ENCODE assay signal across 11 cellular contexts in genomic region chr15:92801412-92801773, GRCh38.
A peak's percentile ranks its signal among the peaks of the same experiment; 100 is the strongest.
DNase-seq lines count a peak whose midpoint lies in the region; ATAC-seq and TF ChIP-seq lines count a peak whose summit lies in the region.
"Had no signal": no experiment of that assay in that cellular context is flagged by ENCODE, and none has a peak within 500 bp of the region (broad histone marks: within the 10 kb centered on the region; RNA-seq: fewer than 3 reads in every experiment).

No MANE protein-coding gene starts in this region.

- no peaks in the 10 kb centered on the region for H3K27me3 Mint-ChIP-seq in stimulated activated memory B cell treated with anti-CD40 and anti-IgM and Interleukin-4, amounts not matched to agents 10 μg/mL and 1 μg/mL and 100 μg/mL, for 72 hours
- H3K27me3 Mint-ChIP-seq: central memory CD8-positive, alpha-beta T cell had no signal

- H3K9me3 ChIP-seq in mucosa of rectum (ENCODE audit: control insufficient read depth in 2 of 2, low read length in 2 of 2) = no peaks in the 10 kb centered on the region

- peak overlapping the region in 1 of 2 donors; percentile 18 for H3K9ac ChIP-seq in mucosa of rectum (ENCODE audit: low read depth in 1 of 2, low read length in 2 of 2)

- CTCF ChIA-PET in AG04449 (lab: Yijun Ruan, JAX) = interaction anchor here (0.9 to 2.0 kb wide), 8 partner anchors 12 to 219 kb away, joined by 3 to 17 read pairs (median 3); no protein-coding TSS in a partner anchor

- POLR2A ChIA-PET in AG04449 (lab: Yijun Ruan, JAX) = interaction anchor here (0.9 to 2.6 kb wide), 9 partner anchors 31 to 129 kb away, joined by 3 to 23 read pairs (median 6); partner anchors contain the start of gene CHD2

- H3K4me1 Mint-ChIP-seq in stimulated activated memory B cell treated with anti-CD40 and anti-IgM and Interleukin-4, amounts not matched to agents 10 μg/mL and 1 μg/mL and 100 μg/mL, for 72 hours = peaks cover 15% of the 10 kb centered on the region

- peaks cover 3% of the 10 kb centered on the region for H3K36me3 Mint-ChIP-seq in stimulated activated memory B cell treated with anti-CD40 and anti-IgM and Interleukin-4, amounts not matched to agents 10 μg/mL and 1 μg/mL and 100 μg/mL, for 72 hours

- TF ChIP-seq CTCF in AG04449 (IDR thresholded peaks at IDR 0.05; ENCODE audit: insufficient read depth, low read length, missing control alignments) = no peak
- TF ChIP-seq CTCF in cardiac fibroblast (IDR thresholded peaks at IDR 0.05; ENCODE audit: low read depth, low read length) = no peak

- H3K4me1 ChIP-seq in mucosa of rectum (ENCODE audit: control insufficient read depth in 2 of 2, insufficient read depth in 2 of 2, low read length in 2 of 2) = peaks cover 14 to 21% of the 10 kb centered on the region in 2 donors

- ATAC-seq in GM19023 (IDR thresholded peaks at IDR 0.05; ENCODE audit: unreplicated experiment) (no peak), HG03159 (IDR thresholded peaks at IDR 0.05; ENCODE audit: unreplicated experiment) (no peak)
- ATAC-seq in stimulated activated memory B cell treated with anti-CD40 and anti-IgM and Interleukin-4, amounts not matched to agents 10 μg/mL and 1 μg/mL and 100 μg/mL, for 72 hours = no peak

- no peak overlapping the region for H3K4me3 Mint-ChIP-seq in stimulated activated memory B cell treated with anti-CD40 and anti-IgM and Interleukin-4, amounts not matched to agents 10 μg/mL and 1 μg/mL and 100 μg/mL, for 72 hours
- H3K4me3 Mint-ChIP-seq: central memory CD8-positive, alpha-beta T cell had no signal

- DNase-seq in AG04449 (ENCODE audit: low read depth, low spot score) (peak; percentile 71), HT1080 (ENCODE audit: low read depth) (peak; percentile 92), cardiac fibroblast (ENCODE audit: low read depth in 2 of 2) (peak; percentile 88 to 96)
- no peak for DNase-seq in stimulated activated CD4-positive, alpha-beta T cell treated with anti-CD3 and anti-CD28 coated beads, Interleukin-4, amount 100 ng/mL, for 4 hours
- DNase-seq: activated CD4-positive, alpha-beta T cell treated with anti-CD3 and anti-CD28 coated beads for 4 hours; COR-L47 had no signal

- no peaks in the 10 kb centered on the region for H3K27me3 ChIP-seq in mucosa of rectum (ENCODE audit: control insufficient read depth in 2 of 2, insufficient read depth in 2 of 2, low read length in 2 of 2)

- H3K36me3 ChIP-seq in mucosa of rectum (ENCODE audit: control insufficient read depth in 2 of 2, insufficient read depth in 2 of 2, low read length in 2 of 2) = no peaks in the 10 kb centered on the region

- peak overlapping the region; percentile 23; the same call in 1 of the 2 replicates for H3K4me3 ChIP-seq in AG04449 (ENCODE audit: low read depth, low read length)
- no peak overlapping the region for H3K4me3 ChIP-seq in cardiac fibroblast (replicated peaks in 1 of 2; ENCODE audit: low read depth in 2 of 2, low read length in 2 of 2)
- H3K4me3 ChIP-seq in mucosa of rectum (ENCODE audit: low read length in 2 of 2) = no peak overlapping the region

- H3K27ac Mint-ChIP-seq in stimulated activated memory B cell treated with anti-CD40 and anti-IgM and Interleukin-4, amounts not matched to agents 10 μg/mL and 1 μg/mL and 100 μg/mL, for 72 hours = no peak overlapping the region

- H3K9me3 Mint-ChIP-seq in stimulated activated memory B cell treated with anti-CD40 and anti-IgM and Interleukin-4, amounts not matched to agents 10 μg/mL and 1 μg/mL and 100 μg/mL, for 72 hours = peaks cover 2% of the 10 kb centered on the region
- H3K9me3 Mint-ChIP-seq: central memory CD8-positive, alpha-beta T cell had no signal

- peak overlapping the region; percentile 45 to 74 for H3K27ac ChIP-seq in mucosa of rectum (ENCODE audit: low read depth in 2 of 2, low read length in 2 of 2)

Comparison
In these comparisons a context has a peak if more than half of its experiments do, and no peak if none do; other contexts are left out.
1. DNase-seq: peak in AG04449 (single experiment), HT1080 (single experiment) and cardiac fibroblast (2 of 2); none in stimulated activated CD4-positive, alpha-beta T cell treated with anti-CD3 and anti-CD28 coated beads, Interleukin-4, amount 100 ng/mL, for 4 hours (0 of 2).